8 cellular contexts compared by ENCODE assay signal in genomic region chr2:160408575-160409291, GRCh38.
DNase-seq lines count a peak whose midpoint lies in the region; ATAC-seq and TF ChIP-seq lines count a peak whose summit lies in the region.

No MANE protein-coding gene starts in this region.

- ATAC-seq in stimulated activated naive CD8-positive, alpha-beta T cell treated with anti-CD3 and anti-CD28 coated beads, Interleukin-15, Interleukin-2, amounts not matched to agents 100 U/mL and 50 U/mL, for 24 hours, result no peak

- H3K27ac Mint-ChIP-seq in stimulated activated naive CD8-positive, alpha-beta T cell treated with anti-CD3 and anti-CD28 coated beads, Interleukin-15, Interleukin-2, amounts not matched to agents 100 ng/mL and 50 ng/mL, for 24 hours, result peak overlapping the region; percentile 90
- H3K27ac Mint-ChIP-seq in mesothelial cell of epicardium, result peak overlapping the region; percentile 93

- H3K4me3 ChIP-seq in coronary artery (peak overlapping the region; percentile 98), vagina (peak overlapping the region; percentile 90 to 100)

- H3K4me3 Mint-ChIP-seq in stimulated activated naive CD8-positive, alpha-beta T cell treated with anti-CD3 and anti-CD28 coated beads, Interleukin-15, Interleukin-2, amounts not matched to agents 100 ng/mL and 50 ng/mL, for 24 hours, result peak overlapping the region; percentile 79
- H3K4me3 Mint-ChIP-seq in mesothelial cell of epicardium, result peak overlapping the region; percentile 74

- H3K27ac ChIP-seq in coronary artery (peak overlapping the region; percentile 61 to 99), vagina (peak overlapping the region; percentile 84)

- peaks cover 53% of the 10 kb centered on the region for H3K4me1 Mint-ChIP-seq in stimulated activated naive CD8-positive, alpha-beta T cell treated with anti-CD3 and anti-CD28 coated beads, Interleukin-15, Interleukin-2, amounts not matched to agents 100 ng/mL and 50 ng/mL, for 24 hours (ENCODE audit: low read depth)
- peaks cover 43% of the 10 kb centered on the region for H3K4me1 Mint-ChIP-seq in mesothelial cell of epicardium

- TF ChIP-seq CTCF in coronary artery (IDR thresholded peaks at IDR 0.05), result no peak
- peak; percentile 38 for TF ChIP-seq CTCF in mesothelial cell of epicardium (IDR thresholded peaks at IDR 0.05; ENCODE audit: unreplicated experiment)
- TF ChIP-seq CTCF in vagina (IDR thresholded peaks at IDR 0.05), result no peak

- intact Hi-C loops in vagina (cut with DNase I), result loop anchor here (10.0 kb wide), 1 partner anchor 134 kb away; no protein-coding TSS in a partner anchor

- H3K27me3 ChIP-seq in vagina, result no peaks in the 10 kb centered on the region

- H3K36me3 Mint-ChIP-seq in stimulated activated naive CD8-positive, alpha-beta T cell treated with anti-CD3 and anti-CD28 coated beads, Interleukin-15, Interleukin-2, amounts not matched to agents 100 ng/mL and 50 ng/mL, for 24 hours (ENCODE audit: low read depth), result no peaks in the 10 kb centered on the region
- no peaks in the 10 kb centered on the region for H3K36me3 Mint-ChIP-seq in mesothelial cell of epicardium

- H3K27me3 Mint-ChIP-seq in stimulated activated naive CD8-positive, alpha-beta T cell treated with anti-CD3 and anti-CD28 coated beads, Interleukin-15, Interleukin-2, amounts not matched to agents 100 ng/mL and 50 ng/mL, for 24 hours, result no peaks in the 10 kb centered on the region
- H3K27me3 Mint-ChIP-seq in mesothelial cell of epicardium (ENCODE audit: low read depth), result no peaks in the 10 kb centered on the region

- H3K36me3 ChIP-seq in vagina, result no peaks in the 10 kb centered on the region

- TF ChIP-seq POLR2A in vagina (IDR thresholded peaks at IDR 0.05), result no peak

- H3K4me1 ChIP-seq in vagina, result peaks cover 61% of the 10 kb centered on the region

- H3K9me3 ChIP-seq in vagina, result no peaks in the 10 kb centered on the region

- DNase-seq in stimulated activated naive CD8-positive, alpha-beta T cell treated with anti-CD3 and anti-CD28 coated beads, Interleukin-15, Interleukin-2, amounts not matched to agents 100 U/mL and 50 U/mL, for 24 hours, result no peak
- DNase-seq in coronary artery (ENCODE audit: low spot score) (no peak), mesothelial cell of epicardium (ENCODE audit: low spot score in 2 of 2, unreplicated experiment in 2 of 2) (no peak), vagina (ENCODE audit: extremely low spot score in 2 of 2) (no peak), DMS153 treated with DMSO at 0.1 percent for 48 hours (lab: John Stamatoyannopoulos, UW; ENCODE audit: unreplicated experiment) (no peak), RPMI8226 (no peak), NCI-H1436 treated with DMSO at 0.1 percent for 48 hours (lab: John Stamatoyannopoulos, UW) (no peak)

- H3K9me3 Mint-ChIP-seq in stimulated activated naive CD8-positive, alpha-beta T cell treated with anti-CD3 and anti-CD28 coated beads, Interleukin-15, Interleukin-2, amounts not matched to agents 100 ng/mL and 50 ng/mL, for 24 hours, result no peaks in the 10 kb centered on the region
- no peaks in the 10 kb centered on the region for H3K9me3 Mint-ChIP-seq in mesothelial cell of epicardium
